In genomic region chr20:48761023-48761785, GRCh38 we compare ENCODE assay signal across 8 cellular contexts.
A peak's percentile ranks its signal among the peaks of the same experiment; 100 is the strongest.
DNase-seq lines count a peak whose midpoint lies in the region; ATAC-seq and TF ChIP-seq lines count a peak whose summit lies in the region.

No MANE protein-coding gene starts in this region.

- no peak overlapping the region for H3K4me3 Mint-ChIP-seq in mesothelial cell of epicardium

- H3K27ac ChIP-seq in HL-60 (replicated peaks): peak overlapping the region; percentile 77
- H3K27ac ChIP-seq in skin epidermis: peak overlapping the region in 18 of 21 experiments; percentile 2 to 93 (median 73)

- H3K4me1 Mint-ChIP-seq in mesothelial cell of epicardium: no peaks in the 10 kb centered on the region

- no peak overlapping the region for H3K27ac Mint-ChIP-seq in mesothelial cell of epicardium

- DNase-seq in HL-60 (ENCODE audit: low read depth in 1 of 2, low spot score in 1 of 2) (peak; percentile 91 to 95), T-helper 9 cell (peak; percentile 45), mesothelial cell of epicardium (ENCODE audit: low spot score in 2 of 2, unreplicated experiment in 2 of 2) (no peak), NCI-H187 (lab: John Stamatoyannopoulos, UW) (no peak)
- peak; percentile 18 for DNase-seq in effector CD8-positive, alpha-beta T cell (lab: John Stamatoyannopoulos, UW)

- no peaks in the 10 kb centered on the region for H3K27me3 ChIP-seq in HL-60 (ENCODE audit: insufficient read depth, poor library complexity, severe bottlenecking)

- H3K27me3 Mint-ChIP-seq in mesothelial cell of epicardium (ENCODE audit: low read depth): no peaks in the 10 kb centered on the region

- TF ChIP-seq CTCF in HL-60 (IDR thresholded peaks at IDR 0.05; ENCODE audit: insufficient read depth, low read length) (no peak), mesothelial cell of epicardium (IDR thresholded peaks at IDR 0.05; ENCODE audit: unreplicated experiment) (no peak)

- peaks cover 13% of the 10 kb centered on the region for H3K9me3 Mint-ChIP-seq in mesothelial cell of epicardium

- no peaks in the 10 kb centered on the region for H3K36me3 Mint-ChIP-seq in mesothelial cell of epicardium

- H3K4me3 ChIP-seq in HL-60 (replicated peaks; ENCODE audit: insufficient read depth, low read length) (no peak overlapping the region), skin epidermis (no peak overlapping the region)

- ATAC-seq in HG03175 (IDR thresholded peaks at IDR 0.05; ENCODE audit: unreplicated experiment) (no peak), GM21576 (IDR thresholded peaks at IDR 0.05; ENCODE audit: unreplicated experiment) (no peak)

Comparison
In these comparisons a context has a peak if more than half of its experiments do, and no peak if none do; other contexts are left out.
1. DNase-seq: peak in HL-60 (2 of 2), T-helper 9 cell (single experiment) and effector CD8-positive, alpha-beta T cell (single experiment); none in mesothelial cell of epicardium (0 of 2) and NCI-H187 (0 of 2).